1 cellular context compared by ENCODE assay signal in genomic region chr20:62487564-62488086, GRCh38.
TF ChIP-seq lines count a peak whose summit lies in the region.

No MANE protein-coding gene starts in this region.

TF ChIP-seq in K562, 482 proteins besides CTCF, POLR2A, EP300 and RAD21 (continued from another document and continues in another):
- TF ChIP-seq FOXP1 (CRISPR knock-in tag; IDR thresholded peaks at IDR 0.05) = no peak
- TF ChIP-seq SIN3A (IDR thresholded peaks at IDR 0.05; ENCODE audit: borderline replicate concordance in 2 of 2, control insufficient read depth in 1 of 2, low read depth in 2 of 2, low read length in 2 of 2) = no peak
- TF ChIP-seq MBD1 (CRISPR knock-in tag; IDR thresholded peaks at IDR 0.05) = no peak
- no peak for TF ChIP-seq CBFB (CRISPR knock-in tag; IDR thresholded peaks at IDR 0.05)
- 0 out of 2 replicates have a peak, but pooled peaks have one; percentile 29 for TF ChIP-seq ZEB2 (IDR thresholded peaks at IDR 0.05)
- no peak for TF ChIP-seq MEIS2 (IDR thresholded peaks at IDR 0.05; ENCODE audit: partially characterized antibody)
- TF ChIP-seq ZNF133 (CRISPR knock-in tag; IDR thresholded peaks at IDR 0.05) = no peak
- TF ChIP-seq LEF1 (IDR thresholded peaks at IDR 0.05) = peak; percentile 66; the same call in 1 of the 2 replicates
- no peak for TF ChIP-seq NR2C2 (CRISPR knock-in tag; IDR thresholded peaks at IDR 0.05)
- no peak for TF ChIP-seq NR2C2 (tag; IDR thresholded peaks at IDR 0.05)
- no peak for TF ChIP-seq ZNF174 (CRISPR knock-in tag; IDR thresholded peaks at IDR 0.05)
- TF ChIP-seq KLF16 (IDR thresholded peaks at IDR 0.05) = peak; percentile 57; the same call in 1 of the 2 replicates
- no peak for TF ChIP-seq ZNF140 (CRISPR knock-in tag; IDR thresholded peaks at IDR 0.05)
- no peak for TF ChIP-seq ZBTB8A (IDR thresholded peaks at IDR 0.05; ENCODE audit: partially characterized antibody)
- TF ChIP-seq ZNF41 (CRISPR knock-in tag; conservative IDR thresholded peaks at IDR 0.05) = no peak
- TF ChIP-seq POLR2G (IDR thresholded peaks at IDR 0.05; ENCODE audit: low read depth, low read length) = peak; percentile 55
- no peak for TF ChIP-seq BRF1 (IDR thresholded peaks at IDR 0.05; ENCODE audit: borderline replicate concordance, extremely low read depth, insufficient read length)
- TF ChIP-seq PHF20 (IDR thresholded peaks at IDR 0.05; ENCODE audit: partially characterized antibody) = no peak
- TF ChIP-seq ZNF263 (CRISPR knock-in tag; IDR thresholded peaks at IDR 0.05; ENCODE audit: borderline replicate concordance) = no peak
- no peak for TF ChIP-seq ESRRB (CRISPR knock-in tag; IDR thresholded peaks at IDR 0.05; ENCODE audit: borderline replicate concordance)
- TF ChIP-seq TCF3 (CRISPR knock-in tag; IDR thresholded peaks at IDR 0.05) = peak; percentile 72
- TF ChIP-seq SIX5 (IDR thresholded peaks at IDR 0.05; ENCODE audit: borderline replicate concordance in 1 of 2, insufficient read depth in 1 of 2, low read depth in 1 of 2, low read length in 2 of 2) = no peak
- no peak for TF ChIP-seq ZNF253 (CRISPR knock-in tag; conservative IDR thresholded peaks at IDR 0.05)
- no peak for TF ChIP-seq HNRNPLL (IDR thresholded peaks at IDR 0.05; ENCODE audit: low read depth, low read length, poor library complexity, severe bottlenecking)
- TF ChIP-seq ARID1B (IDR thresholded peaks at IDR 0.05) = peak; percentile 88
- no peak for TF ChIP-seq MLLT1 (IDR thresholded peaks at IDR 0.05)
- TF ChIP-seq KDM1A (IDR thresholded peaks at IDR 0.05) = peak in 1 of 2 experiments; percentile 69; a peak in 1 of 4 replicates
- TF ChIP-seq ELF4 (CRISPR knock-in tag; IDR thresholded peaks at IDR 0.05) = no peak
- TF ChIP-seq FOSL1 (tag; conservative IDR thresholded peaks at IDR 0.05) = no peak
- no peak for TF ChIP-seq ZNF408 (CRISPR knock-in tag; IDR thresholded peaks at IDR 0.05; ENCODE audit: low read depth)
- TF ChIP-seq ZBTB7A (IDR thresholded peaks at IDR 0.05; ENCODE audit: borderline replicate concordance, control insufficient read depth, low read depth, low read length) = peak; percentile 81; the same call in 1 of the 2 replicates
- peak; percentile 83 for TF ChIP-seq MTA3 (IDR thresholded peaks at IDR 0.05; ENCODE audit: borderline replicate concordance)
- no peak for TF ChIP-seq MCM7 (IDR thresholded peaks at IDR 0.05)
- TF ChIP-seq FOXK1 (CRISPR knock-in tag; IDR thresholded peaks at IDR 0.05; ENCODE audit: borderline replicate concordance) = no peak
- TF ChIP-seq CBFA2T2 (conservative IDR thresholded peaks at IDR 0.05) = peak; percentile 74
- TF ChIP-seq ZNF347 (CRISPR knock-in tag; IDR thresholded peaks at IDR 0.05; ENCODE audit: low read depth) = no peak
- TF ChIP-seq ZNF280B (CRISPR knock-in tag; IDR thresholded peaks at IDR 0.05) = no peak
- peak; percentile 73 for TF ChIP-seq HMGN3 (IDR thresholded peaks at IDR 0.05; ENCODE audit: borderline replicate concordance, extremely low read depth, insufficient read length, low read depth, low read length)
- no peak for TF ChIP-seq CEBPG (CRISPR knock-in tag; IDR thresholded peaks at IDR 0.05)
- no peak for TF ChIP-seq CEBPG (tag; conservative IDR thresholded peaks at IDR 0.05 in 1 of 2, IDR thresholded peaks at IDR 0.05 in 1 of 2)
- TF ChIP-seq ZNF586 (CRISPR knock-in tag; conservative IDR thresholded peaks at IDR 0.05) = no peak
- no peak for TF ChIP-seq ZFP1 (CRISPR knock-in tag; IDR thresholded peaks at IDR 0.05)
- no peak for TF ChIP-seq ZNF57 (CRISPR knock-in tag; IDR thresholded peaks at IDR 0.05)
- TF ChIP-seq ETV1 (tag; conservative IDR thresholded peaks at IDR 0.05; ENCODE audit: low read depth) = no peak
- no peak for TF ChIP-seq NR3C1 (CRISPR knock-in tag; IDR thresholded peaks at IDR 0.05)
- no peak for TF ChIP-seq ZBTB12 (CRISPR knock-in tag; IDR thresholded peaks at IDR 0.05)
- peak; percentile 21; the same call in 1 of the 2 replicates for TF ChIP-seq EGR1 (conservative IDR thresholded peaks at IDR 0.05)
- TF ChIP-seq ZNF512 (tag; IDR thresholded peaks at IDR 0.05) = no peak
- no peak for TF ChIP-seq NFATC3 (IDR thresholded peaks at IDR 0.05)
- peak; percentile 19; the same call in 1 of the 2 replicates for TF ChIP-seq CREM (IDR thresholded peaks at IDR 0.05; ENCODE audit: low read depth)
- no peak for TF ChIP-seq ZNF584 (CRISPR knock-in tag; IDR thresholded peaks at IDR 0.05; ENCODE audit: low read depth)
- TF ChIP-seq ERF (CRISPR knock-in tag; IDR thresholded peaks at IDR 0.05) = no peak
- no peak for TF ChIP-seq ARID3A (IDR thresholded peaks at IDR 0.05; ENCODE audit: borderline replicate concordance, low read depth, low read length)
- TF ChIP-seq SMARCA5 (IDR thresholded peaks at IDR 0.05) = no peak
- TF ChIP-seq MIER1 (IDR thresholded peaks at IDR 0.05; ENCODE audit: low read depth) = no peak
- no peak for TF ChIP-seq C11orf30 (IDR thresholded peaks at IDR 0.05; ENCODE audit: low read depth)
- no peak for TF ChIP-seq TAF15 (IDR thresholded peaks at IDR 0.05; ENCODE audit: low read depth, low read length)
- no peak; the same call in 1 of the 2 replicates for TF ChIP-seq MTA1 (IDR thresholded peaks at IDR 0.05; ENCODE audit: borderline replicate concordance)
- peak; percentile 74 for TF ChIP-seq ZBTB2 (IDR thresholded peaks at IDR 0.05)
- no peak for TF ChIP-seq USF1 (CRISPR knock-in tag; IDR thresholded peaks at IDR 0.05)
- TF ChIP-seq ZNF655 (CRISPR knock-in tag; IDR thresholded peaks at IDR 0.05) = no peak
- TF ChIP-seq KAT8 (IDR thresholded peaks at IDR 0.05; ENCODE audit: low read depth) = no peak
- no peak for TF ChIP-seq ZNF764 (CRISPR knock-in tag; IDR thresholded peaks at IDR 0.05; ENCODE audit: low read depth)
- TF ChIP-seq NFXL1 (CRISPR knock-in tag; IDR thresholded peaks at IDR 0.05) = no peak
- TF ChIP-seq ZNF740 (CRISPR knock-in tag; IDR thresholded peaks at IDR 0.05) = no peak
- TF ChIP-seq ZNF740 (tag; IDR thresholded peaks at IDR 0.05) = no peak
- no peak for TF ChIP-seq ZNF561 (CRISPR knock-in tag; conservative IDR thresholded peaks at IDR 0.05)
- TF ChIP-seq ZNF354B (CRISPR knock-in tag; IDR thresholded peaks at IDR 0.05) = no peak
- TF ChIP-seq ZNF76 (CRISPR knock-in tag; IDR thresholded peaks at IDR 0.05; ENCODE audit: borderline replicate concordance) = no peak
- no peak for TF ChIP-seq ZNF24 (IDR thresholded peaks at IDR 0.05)
